Comparison of ENCODE assay signal across 1 cellular context in the genomic region with DNA sequence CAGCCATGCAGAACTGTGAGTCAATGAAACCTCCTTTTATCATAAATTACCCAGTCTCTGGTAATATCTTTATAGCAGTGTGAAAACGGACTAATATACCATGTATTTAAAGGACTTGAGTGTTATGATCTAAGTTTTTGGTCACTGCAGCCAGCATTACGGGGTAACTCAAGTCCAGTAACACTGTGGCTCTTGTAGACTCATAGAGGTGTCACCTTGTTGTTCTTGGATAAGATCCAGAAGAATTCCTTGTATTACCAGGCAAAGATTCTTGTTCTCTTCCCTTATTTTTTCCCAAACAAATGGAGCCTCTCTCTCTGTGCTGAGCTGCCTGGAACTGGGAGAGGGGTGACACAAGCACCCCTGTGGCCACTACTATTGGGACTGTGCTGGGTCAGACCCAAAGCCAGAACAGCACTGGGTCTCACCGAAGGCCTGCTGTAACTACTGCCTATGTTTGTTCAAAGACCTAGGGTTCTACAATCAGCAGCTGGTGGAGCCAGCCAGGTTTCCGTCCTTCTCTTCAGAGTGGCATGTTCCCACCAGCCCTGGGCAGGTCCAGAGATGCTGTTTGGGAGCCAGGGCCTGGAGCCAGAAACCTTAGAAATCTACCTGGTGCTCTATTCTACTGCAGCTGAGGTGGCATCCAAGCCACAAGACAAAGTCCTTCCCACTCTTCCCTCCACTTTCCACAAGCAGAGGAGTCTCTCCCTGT.
TF ChIP-seq lines count a peak whose summit lies in the region.

No MANE protein-coding gene starts in this region.

TF ChIP-seq in HepG2, 621 proteins besides CTCF, POLR2A, EP300 and RAD21:
- TF ChIP-seq USF2 (IDR thresholded peaks at IDR 0.05; ENCODE audit: low read depth, low read length) (no peak), USF2 (CRISPR knock-in tag; IDR thresholded peaks at IDR 0.05; ENCODE audit: borderline replicate concordance) (no peak), MYNN (CRISPR knock-in tag; IDR thresholded peaks at IDR 0.05; ENCODE audit: low read depth) (no peak), THAP9 (CRISPR knock-in tag; IDR thresholded peaks at IDR 0.05; ENCODE audit: borderline replicate concordance) (no peak), ZNF83 (CRISPR knock-in tag; IDR thresholded peaks at IDR 0.05; ENCODE audit: borderline replicate concordance) (no peak), POGZ (CRISPR knock-in tag; IDR thresholded peaks at IDR 0.05) (no peak), KMT2A (CRISPR knock-in tag; IDR thresholded peaks at IDR 0.05) (no peak), TIGD3 (CRISPR knock-in tag; IDR thresholded peaks at IDR 0.05; ENCODE audit: borderline replicate concordance) (no peak), ZMAT5 (CRISPR knock-in tag; IDR thresholded peaks at IDR 0.05; ENCODE audit: borderline replicate concordance, low read depth) (no peak), ZKSCAN5 (CRISPR knock-in tag; IDR thresholded peaks at IDR 0.05) (no peak), GLI4 (CRISPR knock-in tag; IDR thresholded peaks at IDR 0.05; ENCODE audit: borderline replicate concordance) (no peak), HNF4G (IDR thresholded peaks at IDR 0.05; ENCODE audit: borderline replicate concordance, low read depth, low read length) (no peak), HNF4G (CRISPR knock-in tag; IDR thresholded peaks at IDR 0.05; ENCODE audit: borderline replicate concordance, low read depth) (no peak), PAX8 (CRISPR knock-in tag; IDR thresholded peaks at IDR 0.05; ENCODE audit: borderline replicate concordance) (no peak), ZNF761 (CRISPR knock-in tag; conservative IDR thresholded peaks at IDR 0.05) (no peak), GABPA (IDR thresholded peaks at IDR 0.05; ENCODE audit: low read depth, low read length) (no peak), GABPA (CRISPR knock-in tag; IDR thresholded peaks at IDR 0.05; ENCODE audit: low read depth) (no peak), ZNF792 (CRISPR knock-in tag; IDR thresholded peaks at IDR 0.05) (no peak)
- TF ChIP-seq, protein P1, sequence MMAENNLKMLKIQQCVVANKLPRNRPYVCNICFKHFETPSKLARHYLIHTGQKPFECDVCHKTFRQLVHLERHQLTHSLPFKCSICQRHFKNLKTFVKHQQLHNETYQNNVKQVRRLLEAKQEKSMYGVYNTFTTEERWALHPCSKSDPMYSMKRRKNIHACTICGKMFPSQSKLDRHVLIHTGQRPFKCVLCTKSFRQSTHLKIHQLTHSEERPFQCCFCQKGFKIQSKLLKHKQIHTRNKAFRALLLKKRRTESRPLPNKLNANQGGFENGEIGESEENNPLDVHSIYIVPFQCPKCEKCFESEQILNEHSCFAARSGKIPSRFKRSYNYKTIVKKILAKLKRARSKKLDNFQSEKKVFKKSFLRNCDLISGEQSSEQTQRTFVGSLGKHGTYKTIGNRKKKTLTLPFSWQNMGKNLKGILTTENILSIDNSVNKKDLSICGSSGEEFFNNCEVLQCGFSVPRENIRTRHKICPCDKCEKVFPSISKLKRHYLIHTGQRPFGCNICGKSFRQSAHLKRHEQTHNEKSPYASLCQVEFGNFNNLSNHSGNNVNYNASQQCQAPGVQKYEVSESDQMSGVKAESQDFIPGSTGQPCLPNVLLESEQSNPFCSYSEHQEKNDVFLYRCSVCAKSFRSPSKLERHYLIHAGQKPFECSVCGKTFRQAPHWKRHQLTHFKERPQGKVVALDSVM (CRISPR knock-in tag; IDR thresholded peaks at IDR 0.05), result no peak
